Comparison of ENCODE assay signal across 10 cellular contexts in the genomic region with DNA sequence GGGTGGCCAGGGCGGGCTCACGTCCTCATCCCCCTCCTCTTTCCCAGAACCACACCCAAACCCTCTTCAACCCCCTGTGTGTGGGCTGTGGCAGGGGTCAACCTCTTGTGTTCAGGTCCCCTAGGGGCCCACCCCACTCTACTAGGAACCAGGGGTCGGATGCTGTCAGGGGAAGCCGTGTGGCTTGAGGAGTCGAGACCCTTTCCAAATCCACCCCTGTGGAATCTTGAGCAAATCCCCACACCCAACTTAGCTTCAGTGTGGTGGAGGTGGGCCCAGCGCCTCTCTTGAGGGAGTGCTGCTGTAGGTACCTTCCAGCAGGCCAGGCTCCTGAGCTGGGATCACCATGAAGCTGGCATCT.
DNase-seq lines count a peak whose midpoint lies in the region; ATAC-seq, FAIRE-seq and TF ChIP-seq lines count a peak whose summit lies in the region.
"Had no signal": no experiment of that assay in that cellular context is flagged by ENCODE, and none has a peak within 500 bp of the region (broad histone marks: within the 10 kb centered on the region; RNA-seq: fewer than 3 reads in every experiment).

No MANE protein-coding gene starts in this region.

- H3K4me3 Mint-ChIP-seq in Calu3 (ENCODE audit: low read depth, unreplicated experiment) (peak overlapping the region; percentile 7), IgD-negative memory B cell (peak overlapping the region; percentile 82 to 89 (median 86)), nephron progenitor cell (peak overlapping the region; percentile 69)

- CTCF ChIA-PET in Calu3 (lab: Charles Lee) = interaction anchor here (0.5 to 1.8 kb wide), 6 partner anchors 10 to 170 kb away, joined by 3 to 10 read pairs (median 3); partner anchors contain the start of gene MRM1
- CTCF ChIA-PET in K562 (lab: Yijun Ruan, JAX; ENCODE audit: low intra/inter-chr PET ratio) = no interaction called here

- H3K4me2 ChIP-seq in K562 (ENCODE audit: insufficient read depth, low read length) = peak overlapping the region; percentile 75

- peak overlapping the region; percentile 75 for H3K27ac ChIP-seq in K562 (ENCODE audit: extremely low read depth, low read depth, low read length)
- H3K27ac ChIP-seq in aorta (ENCODE audit: low read depth in 1 of 2, low read length in 2 of 2) = no peak overlapping the region
- H3K27ac ChIP-seq: pancreas had no signal

- H3K27ac Mint-ChIP-seq in Calu3 (ENCODE audit: unreplicated experiment) (no peak overlapping the region), IgD-negative memory B cell (peak overlapping the region in 2 of 3 donors; percentile 23 to 80), nephron progenitor cell (no peak overlapping the region)

- H3K79me2 ChIP-seq in K562 (ENCODE audit: control insufficient read depth, insufficient read depth, low read length) = peaks cover 2% of the 10 kb centered on the region; the same call in 1 of the 3 replicates

- H3K9me1 ChIP-seq in K562 (ENCODE audit: control insufficient read depth, insufficient read depth, low read length) = no peaks in the 10 kb centered on the region

- ATAC-seq in K562 = no peak
- ATAC-seq in aorta (ENCODE audit: low FRiP score) = no peak

- H3K4me1 Mint-ChIP-seq in Calu3 (ENCODE audit: low read depth, unreplicated experiment) = no peaks in the 10 kb centered on the region
- H3K4me1 Mint-ChIP-seq in IgD-negative memory B cell = peaks cover 13 to 28% (median 24%) of the 10 kb centered on the region in 3 donors
- H3K4me1 Mint-ChIP-seq in nephron progenitor cell = peaks cover 59% of the 10 kb centered on the region

- H3K27me3 ChIP-seq in K562 (ENCODE audit: control insufficient read depth in 2 of 2, insufficient read depth in 2 of 2, low read length in 2 of 2) (no peaks in the 10 kb centered on the region), aorta (ENCODE audit: control insufficient read depth in 1 of 2, insufficient read depth in 2 of 2, low read length in 1 of 2) (no peaks in the 10 kb centered on the region)
- H3K27me3 ChIP-seq: pancreas had no signal

- H3K4me1 ChIP-seq in K562 (replicated peaks in 1 of 2; ENCODE audit: control insufficient read depth in 2 of 2, insufficient read depth in 2 of 2, low read length in 2 of 2) (peaks cover 50 to 52% of the 10 kb centered on the region in 2 experiments), aorta (ENCODE audit: control insufficient read depth in 1 of 2, insufficient read depth in 2 of 2, low read length in 2 of 2) (no peaks in the 10 kb centered on the region)
- H3K4me1 ChIP-seq: pancreas had no signal

- no peaks in the 10 kb centered on the region for H3K9me3 ChIP-seq in K562 (replicated peaks; ENCODE audit: control insufficient read depth, insufficient read depth, low read depth, low read length)
- no peaks in the 10 kb centered on the region for H3K9me3 ChIP-seq in aorta (ENCODE audit: control insufficient read depth, low read length)
- H3K9me3 ChIP-seq: pancreas had no signal

- peak overlapping the region; percentile 92 for H2AFZ ChIP-seq in K562 (ENCODE audit: low read depth, low read length)

- in situ Hi-C loops in K562 (cut with MboI) = no loop called here

- TF ChIP-seq CTCF in Calu3 (IDR thresholded peaks at IDR 0.05; ENCODE audit: unreplicated experiment) = no peak
- TF ChIP-seq CTCF in K562 (IDR thresholded peaks at IDR 0.05 in 2 of 3, conservative IDR thresholded peaks at IDR 0.05 in 1 of 3; ENCODE audit: insufficient read depth in 2 of 3, low read depth in 1 of 3, low read length in 3 of 3) = no peak
- no peak for TF ChIP-seq CTCF in nephron progenitor cell (IDR thresholded peaks at IDR 0.05)

- FAIRE-seq in K562 (lab: Jason Lieb, UNC) (no peak), GM19239 (lab: Jason Lieb, UNC) (no peak)
- FAIRE-seq: endometrium, pancreas had no signal

- DNase-seq in Calu3 (no peak), K562 (ENCODE audit: extremely low read depth in 1 of 4, low spot score in 3 of 4) (no peak), nephron progenitor cell (no peak), GM19239 (ENCODE audit: insufficient read length, low spot score) (no peak), aorta (no peak), anterior cingulate cortex (lab: John Stamatoyannopoulos, UW) (no peak)
- DNase-seq in activated effector memory CD4-positive, alpha-beta T cell treated with anti-CD3 and anti-CD28 coated beads, Interleukin-2, amount 50 U/mL, for 16 hours = no peak

- BruUV-seq in Calu3 (replicated peaks; lab: Mats Ljungman, UMichigan) (no TSS peak), K562 (replicated peaks; lab: Mats Ljungman, UMichigan) (no TSS peak)

- TF ChIP-seq EP300 in K562 (IDR thresholded peaks at IDR 0.05; ENCODE audit: low read length) = no peak

- H3K36me3 ChIP-seq in K562 (ENCODE audit: control insufficient read depth, insufficient read depth, low read length) (no peaks in the 10 kb centered on the region), aorta (ENCODE audit: control insufficient read depth in 1 of 2, insufficient read depth in 2 of 2, low read length in 1 of 2) (no peaks in the 10 kb centered on the region)
- H3K36me3 ChIP-seq: pancreas had no signal

- peak overlapping the region; percentile 66 to 90 for H3K9ac ChIP-seq in K562 (ENCODE audit: insufficient read depth in 1 of 2, low read depth in 2 of 2, low read length in 2 of 2)

- TF ChIP-seq RAD21 in K562 (CRISPR knock-in tag; conservative IDR thresholded peaks at IDR 0.05 in 1 of 2, IDR thresholded peaks at IDR 0.05 in 1 of 2) = no peak

- H4K20me1 ChIP-seq in K562 (replicated peaks; ENCODE audit: control insufficient read depth, insufficient read depth, low read length) = no peaks in the 10 kb centered on the region

- TF ChIP-seq POLR2A in K562 (conservative IDR thresholded peaks at IDR 0.05) = no peak

- peak overlapping the region; percentile 40 for H3K4me3 ChIP-seq in K562
- no peak overlapping the region for H3K4me3 ChIP-seq in aorta (ENCODE audit: low read length in 2 of 2)

- intact Hi-C loops in Calu3 (cut with micrococcal nuclease; ENCODE audit: unreplicated experiment) = no loop called here
- intact Hi-C loops in K562 (cut with micrococcal nuclease) = loop anchor here (10.0 kb wide), 1 partner anchor 178 kb away; the partner anchor contains the start of gene GGNBP2
- intact Hi-C loops in aorta (cut with DNase I) = no loop called here

- POLR2A ChIA-PET in K562 (lab: Yijun Ruan, JAX) = interaction anchor here (0.7 to 1.6 kb wide), 2 partner anchors 12 to 721 kb away, joined by 3 to 4 read pairs; no protein-coding TSS in a partner anchor

- H3K36me3 Mint-ChIP-seq in Calu3 (ENCODE audit: insufficient read depth, unreplicated experiment) (no peaks in the 10 kb centered on the region), IgD-negative memory B cell (peaks cover 2% of the 10 kb centered on the region), nephron progenitor cell (ENCODE audit: low read depth) (no peaks in the 10 kb centered on the region)

- H3K9me3 Mint-ChIP-seq in Calu3 (ENCODE audit: low read depth, unreplicated experiment) (no peaks in the 10 kb centered on the region), IgD-negative memory B cell (peaks cover 1 to 7% (median 4%) of the 10 kb centered on the region in 3 donors), nephron progenitor cell (no peaks in the 10 kb centered on the region)

- 18% methylated on average over 4 of the region's 6 CpGs for WGBS in K562 (ENCODE audit: insufficient coverage, low coverage, missing lambda C conversion rate)
- 72 to 80% methylated on average over 6 of the region's 6 CpGs for WGBS in aorta, 2 donors

- peaks cover 97% of the 10 kb centered on the region for H3K27me3 Mint-ChIP-seq in Calu3 (ENCODE audit: unreplicated experiment)
- H3K27me3 Mint-ChIP-seq in IgD-negative memory B cell = peaks cover 11% of the 10 kb centered on the region
- H3K27me3 Mint-ChIP-seq in nephron progenitor cell (ENCODE audit: low read depth, poor library complexity) = peaks cover 77% of the 10 kb centered on the region

Comparison
In these comparisons a context has a peak if more than half of its experiments do, and no peak if none do; other contexts are left out.
1. H3K27ac Mint-ChIP-seq: peak in IgD-negative memory B cell (2 of 3); none in Calu3 (single experiment) and nephron progenitor cell (single experiment).
2. H3K4me3 Mint-ChIP-seq: peak in every context shown above with its lines; median percentile 86 in IgD-negative memory B cell; 69 in nephron progenitor cell; 7 in Calu3.